ENCODE assay signal across 9 cellular contexts in genomic region chr6:135129139-135129867, GRCh38. TPM values are rescaled to one million over a fixed set of nuclear protein-coding genes. Genes with fewer than 3 reads are reported as not detected.
DNase-seq lines count a peak whose midpoint lies in the region; ATAC-seq and TF ChIP-seq lines count a peak whose summit lies in the region.
"Had no signal": no experiment of that assay in that cellular context is flagged by ENCODE, and none has a peak within 500 bp of the region (broad histone marks: within the 10 kb centered on the region; RNA-seq: fewer than 3 reads in every experiment).

No MANE protein-coding gene starts in this region.

- H3K27me3 ChIP-seq in BLaER1 treated with 17β-estradiol and CSF1 and Interleukin-3, amounts not matched to agents 10 nM and 100 nM: no peaks in the 10 kb centered on the region
- H3K27me3 ChIP-seq in Caco-2 (replicated peaks; ENCODE audit: control insufficient read depth, insufficient read depth, low read length): no peaks in the 10 kb centered on the region
- H3K27me3 ChIP-seq in gastrocnemius medialis: no peaks in the 10 kb centered on the region

- peaks cover 43% of the 10 kb centered on the region for H3K4me1 Mint-ChIP-seq in activated CD8-positive, alpha-beta T cell treated with anti-CD3 and anti-CD28 coated beads, Interleukin-2, amount 10 ng/mL, durations not matched to agents 7 days and 5 days (ENCODE audit: low read depth)
- H3K4me1 Mint-ChIP-seq in Caco-2 (ENCODE audit: low read depth, unreplicated experiment): no peaks in the 10 kb centered on the region

- peak overlapping the region; percentile 50 to 71 (median 62) for H3K4me2 ChIP-seq in BLaER1 treated with 17β-estradiol and CSF1 and Interleukin-3, amounts not matched to agents 10 nM and 100 nM

- peak overlapping the region in 9 of 11 experiments; percentile 16 to 53 (median 45); a peak in 16 of 22 replicates for H3K27ac ChIP-seq in BLaER1 treated with 17β-estradiol and CSF1 and Interleukin-3, amounts not matched to agents 10 nM and 100 nM
- no peak overlapping the region for H3K27ac ChIP-seq in gastrocnemius medialis

- H3K4me1 ChIP-seq in BLaER1 treated with 17β-estradiol and CSF1 and Interleukin-3, amounts not matched to agents 10 nM and 100 nM: peaks cover 14 to 33% (median 21%) of the 10 kb centered on the region in 10 experiments
- H3K4me1 ChIP-seq in Caco-2: no peaks in the 10 kb centered on the region
- no peaks in the 10 kb centered on the region for H3K4me1 ChIP-seq in gastrocnemius medialis

- in situ Hi-C loops in gastrocnemius medialis (cut with MboI; ENCODE audit: low sequenced_read_pairs in 4 of 4): no loop called here

- CTCF ChIA-PET in activated CD8-positive, alpha-beta T cell treated with anti-CD3 and anti-CD28 coated beads, Interleukin-2, amount 10 ng/mL, durations not matched to agents 7 days and 5 days (lab: Charles Lee): interaction anchor here (0.9 to 2.9 kb wide), 14 partner anchors 9 to 170 kb away, joined by 3 to 32 read pairs (median 6); no protein-coding TSS in a partner anchor
- CTCF ChIA-PET in Caco-2 (lab: Charles Lee): interaction anchor here (0.6 to 0.7 kb wide), 2 partner anchors 26 to 282 kb away, joined by 3 read pairs; no protein-coding TSS in a partner anchor

- POLR2A ChIA-PET in activated CD8-positive, alpha-beta T cell treated with anti-CD3 and anti-CD28 coated beads, Interleukin-2, amount 10 ng/mL, durations not matched to agents 7 days and 5 days (lab: Charles Lee): interaction anchor here (0.6 to 3.1 kb wide), 15 partner anchors 10 to 74 kb away, joined by 3 to 20 read pairs (median 5); partner anchors contain the start of genes HBS1L and MYB
- POLR2A ChIA-PET in Caco-2 (lab: Charles Lee): no interaction called here

- no peaks in the 10 kb centered on the region for H4K20me1 ChIP-seq in BLaER1 treated with 17β-estradiol and CSF1 and Interleukin-3, amounts not matched to agents 10 nM and 100 nM

- H3K9me3 ChIP-seq in BLaER1 treated with 17β-estradiol and CSF1 and Interleukin-3, amounts not matched to agents 10 nM and 100 nM (replicated peaks in 1 of 11): peaks cover 6 to 32% (median 22%) of the 10 kb centered on the region in 11 experiments; a peak in 17 of 22 replicates
- H3K9me3 ChIP-seq in Caco-2 (no peaks in the 10 kb centered on the region), gastrocnemius medialis (no peaks in the 10 kb centered on the region)

- DNase-seq in activated CD8-positive, alpha-beta T cell treated with anti-CD3 and anti-CD28 coated beads, Interleukin-2, amount 10 ng/mL, durations not matched to agents 7 days and 5 days: peak; percentile 46
- DNase-seq in Caco-2: no peak
- DNase-seq in omental fat pad (ENCODE audit: low spot score): no peak
- DNase-seq in gastrocnemius medialis: no peak
- no peak for DNase-seq in Ammon's horn (ENCODE audit: low spot score)
- DNase-seq: left colon had no signal

- BruUV-seq in Caco-2 (replicated peaks; lab: Mats Ljungman, UMichigan): no TSS peak

- intact Hi-C loops in Caco-2 (cut with micrococcal nuclease; ENCODE audit: unreplicated experiment): no loop called here
- intact Hi-C loops in gastrocnemius medialis (cut with DNase I; ENCODE audit: low total_unique reads): no loop called here

- H3K4me3 ChIP-seq in BLaER1 treated with 17β-estradiol and CSF1 and Interleukin-3, amounts not matched to agents 10 nM and 100 nM: no peak overlapping the region
- no peak overlapping the region for H3K4me3 ChIP-seq in Caco-2 (ENCODE audit: low read depth, low read length)
- H3K4me3 ChIP-seq in gastrocnemius medialis: no peak overlapping the region

- H3K4me3 Mint-ChIP-seq in activated CD8-positive, alpha-beta T cell treated with anti-CD3 and anti-CD28 coated beads, Interleukin-2, amount 10 ng/mL, durations not matched to agents 7 days and 5 days: peak overlapping the region; percentile 49
- no peak overlapping the region for H3K4me3 Mint-ChIP-seq in Caco-2 (ENCODE audit: unreplicated experiment)

- 0 out of 22 replicates have a peak, but pooled peaks cover 0 to 4% (median 0%) of the 10 kb centered on the region in 11 experiments for H3K36me3 ChIP-seq in BLaER1 treated with 17β-estradiol and CSF1 and Interleukin-3, amounts not matched to agents 10 nM and 100 nM
- H3K36me3 ChIP-seq in Caco-2 (ENCODE audit: control insufficient read depth, insufficient read depth, low read length): no peaks in the 10 kb centered on the region
- H3K36me3 ChIP-seq in gastrocnemius medialis: no peaks in the 10 kb centered on the region

- peak overlapping the region; percentile 90 for H3K27ac Mint-ChIP-seq in activated CD8-positive, alpha-beta T cell treated with anti-CD3 and anti-CD28 coated beads, Interleukin-2, amount 10 ng/mL, durations not matched to agents 7 days and 5 days
- H3K27ac Mint-ChIP-seq in Caco-2 (ENCODE audit: unreplicated experiment): no peak overlapping the region

- ATAC-seq in GM19438 (IDR thresholded peaks at IDR 0.05; ENCODE audit: low read depth, unreplicated experiment) (peak; percentile 62), HG03175 (IDR thresholded peaks at IDR 0.05; ENCODE audit: unreplicated experiment) (peak; percentile 73), omental fat pad (ENCODE audit: low FRiP score) (no peak), gastrocnemius medialis (no peak)
- peak; percentile 75 for ATAC-seq in activated CD8-positive, alpha-beta T cell treated with anti-CD3 and anti-CD28 coated beads, Interleukin-2, amount 10 ng/mL, durations not matched to agents 7 days and 5 days
- ATAC-seq: left colon had no signal

- TF ChIP-seq CTCF in Caco-2 (IDR thresholded peaks at IDR 0.05; ENCODE audit: insufficient read depth in 1 of 2, low read depth in 1 of 2, low read length in 1 of 2, severe bottlenecking in 1 of 2, unreplicated experiment in 1 of 2) (no peak), omental fat pad (IDR thresholded peaks at IDR 0.05) (no peak), gastrocnemius medialis (IDR thresholded peaks at IDR 0.05 in 4 of 5, conservative IDR thresholded peaks at IDR 0.05 in 1 of 5) (no peak)

- H3K9ac ChIP-seq in BLaER1 treated with 17β-estradiol and CSF1 and Interleukin-3, amounts not matched to agents 10 nM and 100 nM: peak overlapping the region in 5 of 11 experiments; percentile 7 to 44 (median 19); a peak in 5 of 22 replicates

- no peak for TF ChIP-seq POLR2A in gastrocnemius medialis (IDR thresholded peaks at IDR 0.05)

- H3K27me3 Mint-ChIP-seq in activated CD8-positive, alpha-beta T cell treated with anti-CD3 and anti-CD28 coated beads, Interleukin-2, amount 10 ng/mL, durations not matched to agents 7 days and 5 days (ENCODE audit: low read depth): no peaks in the 10 kb centered on the region
- H3K27me3 Mint-ChIP-seq in Caco-2 (ENCODE audit: insufficient read depth, unreplicated experiment): no peaks in the 10 kb centered on the region

- H3K36me3 Mint-ChIP-seq in activated CD8-positive, alpha-beta T cell treated with anti-CD3 and anti-CD28 coated beads, Interleukin-2, amount 10 ng/mL, durations not matched to agents 7 days and 5 days (ENCODE audit: low read depth): peaks cover 10% of the 10 kb centered on the region
- H3K36me3 Mint-ChIP-seq in Caco-2 (ENCODE audit: insufficient read depth, unreplicated experiment): no peaks in the 10 kb centered on the region

- H3K9me3 Mint-ChIP-seq in activated CD8-positive, alpha-beta T cell treated with anti-CD3 and anti-CD28 coated beads, Interleukin-2, amount 10 ng/mL, durations not matched to agents 7 days and 5 days (ENCODE audit: insufficient read depth): no peaks in the 10 kb centered on the region
- H3K9me3 Mint-ChIP-seq in Caco-2 (ENCODE audit: unreplicated experiment): no peaks in the 10 kb centered on the region

RNA-seq across cellular contexts. Expression of gene MYB, which starts 51.8 kb away (rescaled TPM):
- total RNA-seq in activated CD8-positive, alpha-beta T cell treated with anti-CD3 and anti-CD28 coated beads, Interleukin-2, amount 10 ng/mL, durations not matched to agents 7 days and 5 days: 1 to 10 TPM; 7.5 to 8.2 TPM
- total RNA-seq in Caco-2 (2022): 2.3 and 2.7 TPM in 2 replicates
- total RNA-seq in omental fat pad: under 1 TPM in 3 of 4 donors, not detected in 1; 0.50 to 0.96 (median 0.56) TPM
- total RNA-seq in gastrocnemius medialis: under 1 TPM in 3 of 4 donors, not detected in 1; 0.13 to 0.16 (median 0.15) TPM

Comparison
In these comparisons a context has a peak if more than half of its experiments do, and no peak if none do; other contexts are left out.
1. H3K27ac ChIP-seq: peak in BLaER1 treated with 17β-estradiol and CSF1 and Interleukin-3, amounts not matched to agents 10 nM and 100 nM (9 of 11); none in gastrocnemius medialis (0 of 4).
2. ATAC-seq: peak in GM19438 (single experiment), HG03175 (single experiment) and activated CD8-positive, alpha-beta T cell treated with anti-CD3 and anti-CD28 coated beads, Interleukin-2, amount 10 ng/mL, durations not matched to agents 7 days and 5 days (single experiment); none in omental fat pad (single experiment) and gastrocnemius medialis (0 of 2).